9 cellular contexts compared by ENCODE assay signal in genomic region chr7:157502701-157503111, GRCh38.
DNase-seq lines count a peak whose midpoint lies in the region; ATAC-seq and TF ChIP-seq lines count a peak whose summit lies in the region.
"Had no signal": no experiment of that assay in that cellular context is flagged by ENCODE, and none has a peak within 500 bp of the region (broad histone marks: within the 10 kb centered on the region; RNA-seq: fewer than 3 reads in every experiment).

No MANE protein-coding gene starts in this region.

- no peak overlapping the region for H3K4me3 ChIP-seq in fibroblast of mammary gland (ENCODE audit: control insufficient read depth, low read depth, low read length)
- H3K4me3 ChIP-seq: lung had no signal

- peaks cover 23% of the 10 kb centered on the region for H3K36me3 Mint-ChIP-seq in activated CD4-positive, alpha-beta memory T cell treated with anti-CD3 and anti-CD28 coated beads, Interleukin-2, amount 10 ng/mL, durations not matched to agents 7 days and 5 days (ENCODE audit: low read depth)

- CTCF ChIA-PET in activated CD4-positive, alpha-beta memory T cell treated with anti-CD3 and anti-CD28 coated beads, Interleukin-2, amount 10 ng/mL, durations not matched to agents 7 days and 5 days (lab: Charles Lee), result interaction anchor here (1.0 to 2.0 kb wide), 3 partner anchors 13 to 70 kb away, joined by 3 to 6 read pairs (median 3); no protein-coding TSS in a partner anchor

- peak overlapping the region; percentile 74 for H3K27ac Mint-ChIP-seq in activated CD4-positive, alpha-beta memory T cell treated with anti-CD3 and anti-CD28 coated beads, Interleukin-2, amount 10 ng/mL, durations not matched to agents 7 days and 5 days

- TF ChIP-seq CTCF in fibroblast of mammary gland (conservative IDR thresholded peaks at IDR 0.05; ENCODE audit: control insufficient read depth, insufficient read depth, low read depth, low read length), result no peak

- peak overlapping the region; percentile 64 for H3K4me3 Mint-ChIP-seq in activated CD4-positive, alpha-beta memory T cell treated with anti-CD3 and anti-CD28 coated beads, Interleukin-2, amount 10 ng/mL, durations not matched to agents 7 days and 5 days

- peak; percentile 72 for ATAC-seq in HG03354 (IDR thresholded peaks at IDR 0.05; ENCODE audit: poor library complexity, severe bottlenecking, unreplicated experiment)

- POLR2A ChIA-PET in activated CD4-positive, alpha-beta memory T cell treated with anti-CD3 and anti-CD28 coated beads, Interleukin-2, amount 10 ng/mL, durations not matched to agents 7 days and 5 days (lab: Charles Lee), result interaction anchor here (0.7 to 2.3 kb wide), 4 partner anchors 12 to 31 kb away, joined by 3 to 12 read pairs (median 4); no protein-coding TSS in a partner anchor

- peaks cover 20% of the 10 kb centered on the region for H3K27me3 Mint-ChIP-seq in activated CD4-positive, alpha-beta memory T cell treated with anti-CD3 and anti-CD28 coated beads, Interleukin-2, amount 10 ng/mL, durations not matched to agents 7 days and 5 days

- peaks cover 15% of the 10 kb centered on the region for H3K9me3 Mint-ChIP-seq in activated CD4-positive, alpha-beta memory T cell treated with anti-CD3 and anti-CD28 coated beads, Interleukin-2, amount 10 ng/mL, durations not matched to agents 7 days and 5 days

- H3K4me1 Mint-ChIP-seq in activated CD4-positive, alpha-beta memory T cell treated with anti-CD3 and anti-CD28 coated beads, Interleukin-2, amount 10 ng/mL, durations not matched to agents 7 days and 5 days, result peaks cover 32% of the 10 kb centered on the region

- peak; percentile 81 for DNase-seq in activated CD4-positive, alpha-beta memory T cell treated with anti-CD3 and anti-CD28 coated beads, Interleukin-2, amount 10 ng/mL, durations not matched to agents 7 days and 5 days
- peak; percentile 19 for DNase-seq in fibroblast of mammary gland (ENCODE audit: low read depth)
- DNase-seq in stimulated activated CD8-positive, alpha-beta memory T cell treated with anti-CD3 and anti-CD28 coated beads, Interleukin-15, amount 100 ng/mL, for 4 hours (ENCODE audit: low read depth in 2 of 2), result peak; percentile 4 to 19
- no peak for DNase-seq in NCI-H2107 (lab: John Stamatoyannopoulos, UW)
- DNase-seq in DMS79 (lab: John Stamatoyannopoulos, UW), result no peak
- DNase-seq in H4 (ENCODE audit: low spot score), result no peak
- DNase-seq in NAMALWA (ENCODE audit: low spot score), result no peak

Comparison
In these comparisons a context has a peak if more than half of its experiments do, and no peak if none do; other contexts are left out.
1. DNase-seq: peak in activated CD4-positive, alpha-beta memory T cell treated with anti-CD3 and anti-CD28 coated beads, Interleukin-2, amount 10 ng/mL, durations not matched to agents 7 days and 5 days (single experiment), fibroblast of mammary gland (single experiment) and stimulated activated CD8-positive, alpha-beta memory T cell treated with anti-CD3 and anti-CD28 coated beads, Interleukin-15, amount 100 ng/mL, for 4 hours (2 of 2); none in NCI-H2107 (single experiment), DMS79 (single experiment), H4 (single experiment) and NAMALWA (single experiment).